Comparison of ENCODE assay signal across 29 cellular contexts in the genomic region with DNA sequence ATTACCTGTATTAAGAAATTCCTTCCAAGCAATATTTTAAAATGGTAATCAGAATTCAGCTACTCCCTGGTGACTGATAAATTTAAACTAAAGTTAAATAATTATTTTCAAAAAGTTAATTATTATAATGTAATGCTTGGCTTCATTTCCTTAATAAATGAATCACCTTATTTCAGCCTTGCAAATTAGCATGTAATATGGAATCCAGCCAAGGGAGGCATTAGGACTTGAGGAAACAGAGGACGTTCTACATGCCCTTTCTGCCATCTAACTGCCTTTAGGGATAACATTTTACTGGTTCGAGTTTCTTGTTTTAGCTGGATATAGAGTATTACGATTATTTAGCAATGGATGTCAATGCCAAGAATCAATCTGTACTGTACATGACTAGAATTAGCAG.
"Had no signal": no experiment of that assay in that cellular context is flagged by ENCODE, and none has a peak within 500 bp of the region (broad histone marks: within the 10 kb centered on the region; RNA-seq: fewer than 3 reads in every experiment).

No MANE protein-coding gene starts in this region.

- DNase-seq: heart right ventricle; left ventricle myocardium inferior; midbrain; mucosa of descending colon; naive thymus-derived CD8-positive, alpha-beta T cell; nucleus accumbens; pancreas; psoas muscle; right cardiac atrium; stimulated activated CD4-positive, alpha-beta T cell treated with anti-CD3 and anti-CD28 coated beads, Interleukin-12 subunit alpha, Interleukin-12 subunit beta, amount 100 ng/mL, for 4 hours; stimulated activated CD4-positive, alpha-beta T cell treated with anti-CD3 and anti-CD28 coated beads, Interleukin-15, amount 100 ng/mL, for 24 hours; stimulated activated CD4-positive, alpha-beta T cell treated with anti-CD3 and anti-CD28 coated beads, Interleukin-2, amount 100 ng/mL, for 24 hours; stimulated activated CD4-positive, alpha-beta T cell treated with anti-CD3 and anti-CD28 coated beads, Interleukin-4, amount 100 ng/mL, for 1 hour; stimulated activated naive CD4-positive, alpha-beta T cell; tibial artery; trophoblast cell; upper lobe of right lung; uterus had no signal

- H3K27me3 ChIP-seq: heart right ventricle, hepatocyte, pancreas, suprapubic skin, tibial artery, upper lobe of right lung, uterus had no signal

- ATAC-seq: heart right ventricle; mucosa of descending colon; naive thymus-derived CD8-positive, alpha-beta T cell; pancreas; psoas muscle; right cardiac atrium; sciatic nerve; stimulated activated effector memory CD8-positive, alpha-beta T cell treated with anti-CD3 and anti-CD28 coated beads, Interleukin-12 subunit alpha, Interleukin-12 subunit beta, amount 100 ng/mL, for 72 hours; upper lobe of right lung had no signal

- H3K4me2 ChIP-seq: hepatocyte had no signal

- H3K4me3 Mint-ChIP-seq: nephron; neural crest cell; stimulated activated effector memory CD8-positive, alpha-beta T cell treated with anti-CD3 and anti-CD28 coated beads, Interleukin-12 subunit alpha, Interleukin-12 subunit beta, amount 100 ng/mL, for 72 hours; stimulated activated naive CD8-positive, alpha-beta T cell treated with anti-CD3 and anti-CD28 coated beads, Interleukin-15, Interleukin-2, amounts not matched to agents 100 ng/mL and 50 ng/mL, for 24 hours had no signal

- H3K36me3 Mint-ChIP-seq: stimulated activated effector memory CD8-positive, alpha-beta T cell treated with anti-CD3 and anti-CD28 coated beads, Interleukin-12 subunit alpha, Interleukin-12 subunit beta, amount 100 ng/mL, for 72 hours had no signal

- H2AFZ ChIP-seq: hepatocyte had no signal

- H3K27ac Mint-ChIP-seq: naive thymus-derived CD8-positive, alpha-beta T cell; nephron; stimulated activated effector memory CD8-positive, alpha-beta T cell treated with anti-CD3 and anti-CD28 coated beads, Interleukin-12 subunit alpha, Interleukin-12 subunit beta, amount 100 ng/mL, for 72 hours; stimulated activated naive CD8-positive, alpha-beta T cell treated with anti-CD3 and anti-CD28 coated beads, Interleukin-15, Interleukin-2, amounts not matched to agents 100 ng/mL and 50 ng/mL, for 24 hours had no signal

- H3K79me2 ChIP-seq: hepatocyte had no signal

- H3K4me3 ChIP-seq: heart right ventricle, hepatocyte, left ventricle myocardium inferior, lung, mucosa of descending colon, pancreas, psoas muscle, skin epidermis, suprapubic skin, thoracic aorta, tibial artery, upper lobe of right lung, uterus had no signal

- H3K36me3 ChIP-seq: heart right ventricle, left ventricle myocardium inferior, pancreas, suprapubic skin, thoracic aorta, tibial artery, upper lobe of right lung, uterus had no signal

- H3K27me3 Mint-ChIP-seq: naive thymus-derived CD8-positive, alpha-beta T cell; stimulated activated naive CD8-positive, alpha-beta T cell treated with anti-CD3 and anti-CD28 coated beads, Interleukin-15, Interleukin-2, amounts not matched to agents 100 ng/mL and 50 ng/mL, for 24 hours had no signal

- H3K4me1 Mint-ChIP-seq: naive thymus-derived CD8-positive, alpha-beta T cell; nephron; stimulated activated effector memory CD8-positive, alpha-beta T cell treated with anti-CD3 and anti-CD28 coated beads, Interleukin-12 subunit alpha, Interleukin-12 subunit beta, amount 100 ng/mL, for 72 hours had no signal

- H3K27ac ChIP-seq: heart right ventricle, hepatocyte, left ventricle myocardium inferior, pancreas, psoas muscle, skin epidermis, suprapubic skin, thoracic aorta, tibial artery, upper lobe of right lung, uterus had no signal

- FAIRE-seq: keratinocyte, pancreas had no signal

- H3K9me3 ChIP-seq: pancreas, upper lobe of right lung, uterus had no signal

- H3K4me1 ChIP-seq: heart right ventricle, left ventricle myocardium inferior, pancreas, psoas muscle, suprapubic skin, tibial artery, upper lobe of right lung, uterus had no signal
